Comparison of ENCODE assay signal across 7 cellular contexts in genomic region chr6:118645395-118645794, GRCh38.
"Had no signal": no experiment of that assay in that cellular context is flagged by ENCODE, and none has a peak within 500 bp of the region (broad histone marks: within the 10 kb centered on the region; RNA-seq: fewer than 3 reads in every experiment).

No MANE protein-coding gene starts in this region.

- H3K4me3 ChIP-seq: dorsolateral prefrontal cortex, stomach had no signal

- H3K27me3 ChIP-seq: dorsolateral prefrontal cortex, stomach had no signal

- DNase-seq: activated CD4-positive, alpha-beta T cell treated with anti-CD3 and anti-CD28 coated beads for 36 hours; activated naive CD4-positive, alpha-beta T cell treated with Interleukin-2 at 50 U/mL for 16 hours; dorsolateral prefrontal cortex; stimulated activated CD4-positive, alpha-beta T cell treated with anti-CD3 and anti-CD28 coated beads, Interleukin-15, amount 100 ng/mL, for 24 hours; stimulated activated CD4-positive, alpha-beta T cell treated with anti-CD3 and anti-CD28 coated beads, Interleukin-4, amount 100 ng/mL, for 4 hours; stomach; WERI-Rb-1 had no signal

- ATAC-seq: activated CD4-positive, alpha-beta T cell treated with anti-CD3 and anti-CD28 coated beads for 36 hours had no signal

- H3K27ac ChIP-seq: dorsolateral prefrontal cortex, stomach, WERI-Rb-1 had no signal

- H3K9me3 ChIP-seq: stomach had no signal

- H3K36me3 ChIP-seq: stomach, WERI-Rb-1 had no signal
